In genomic region chr1:1406101-1406820, GRCh38 we compare ENCODE assay signal across 1 cellular context.
TF ChIP-seq lines count a peak whose summit lies in the region.

No MANE protein-coding gene starts in this region.

TF ChIP-seq in endothelial cell of umbilical vein, 7 proteins besides CTCF, POLR2A, EP300 and RAD21:
- TF ChIP-seq MYC (IDR thresholded peaks at IDR 0.05; ENCODE audit: low read depth, low read length) = no peak
- no peak for TF ChIP-seq JUN (IDR thresholded peaks at IDR 0.05; ENCODE audit: borderline replicate concordance, insufficient read depth, insufficient read length, low read depth)
- TF ChIP-seq GATA2 (IDR thresholded peaks at IDR 0.05; ENCODE audit: insufficient read depth, insufficient read length, low read depth, low read length) = no peak
- TF ChIP-seq MAX (IDR thresholded peaks at IDR 0.05; ENCODE audit: insufficient read depth, insufficient read length) = no peak
- TF ChIP-seq EZH2 (IDR thresholded peaks at IDR 0.05; ENCODE audit: borderline replicate concordance, low read depth, low read length, severe bottlenecking) = no peak
- no peak for TF ChIP-seq FOS (IDR thresholded peaks at IDR 0.05; ENCODE audit: borderline replicate concordance, insufficient read depth, low read length)
- TF ChIP-seq POLR2AphosphoS5 (IDR thresholded peaks at IDR 0.05; ENCODE audit: insufficient read depth, low read depth, low read length) = no peak
